1 cellular context compared by ENCODE assay signal in genomic region chr21:33971492-33972013, GRCh38.
TF ChIP-seq lines count a peak whose summit lies in the region.

No MANE protein-coding gene starts in this region.

TF ChIP-seq in HEK293, 187 proteins besides CTCF, POLR2A, EP300 and RAD21 (continued from another document and continues in another):
- TF ChIP-seq ZNF561 (tag by site-specific recombination; IDR thresholded peaks at IDR 0.05; ENCODE audit: borderline replicate concordance) (0 out of 2 replicates have a peak, but pooled peaks have one; percentile 74), MZF1 (tag by site-specific recombination; IDR thresholded peaks at IDR 0.05; ENCODE audit: borderline replicate concordance) (no peak; the same call in 1 of the 2 replicates), ZNF362 (tag by site-specific recombination; IDR thresholded peaks at IDR 0.05) (no peak), ZNF692 (tag by site-specific recombination; IDR thresholded peaks at IDR 0.05) (peak; percentile 67), TRIM28 (IDR thresholded peaks at IDR 0.05; ENCODE audit: borderline replicate concordance, low read length) (peak; percentile 98), ATF2 (tag by site-specific recombination; IDR thresholded peaks at IDR 0.05; ENCODE audit: low read depth) (peak; percentile 84), PRDM10 (tag by site-specific recombination; IDR thresholded peaks at IDR 0.05) (peak; percentile 97), ZNF214 (tag by site-specific recombination; IDR thresholded peaks at IDR 0.05; ENCODE audit: borderline replicate concordance) (no peak), ZNF391 (tag by site-specific recombination; IDR thresholded peaks at IDR 0.05; ENCODE audit: borderline replicate concordance, low read depth) (peak; percentile 95), KLF17 (tag by site-specific recombination; IDR thresholded peaks at IDR 0.05) (0 out of 2 replicates have a peak, but pooled peaks have one; percentile 50), ZNF776 (tag by site-specific recombination; IDR thresholded peaks at IDR 0.05; ENCODE audit: borderline replicate concordance) (no peak), ZBTB8A (tag by site-specific recombination; IDR thresholded peaks at IDR 0.05) (peak; percentile 27; the same call in 1 of the 2 replicates), ZNF521 (tag by site-specific recombination; IDR thresholded peaks at IDR 0.05) (no peak), RBAK (tag by site-specific recombination; IDR thresholded peaks at IDR 0.05) (0 out of 2 replicates have a peak, but pooled peaks have one; percentile 26), ZNF639 (tag by site-specific recombination; IDR thresholded peaks at IDR 0.05) (peak; percentile 98), TSHZ1 (tag by site-specific recombination; IDR thresholded peaks at IDR 0.05; ENCODE audit: borderline replicate concordance) (peak; percentile 97), ZNF426 (tag by site-specific recombination; IDR thresholded peaks at IDR 0.05) (no peak), SP3 (tag by site-specific recombination; IDR thresholded peaks at IDR 0.05) (peak; percentile 36; the same call in 1 of the 2 replicates), ZNF629 (tag by site-specific recombination; IDR thresholded peaks at IDR 0.05) (peak; percentile 95), ZEB2 (tag by site-specific recombination; IDR thresholded peaks at IDR 0.05) (peak; percentile 93), ZNF623 (tag by site-specific recombination; IDR thresholded peaks at IDR 0.05) (no peak), ZNF211 (tag by site-specific recombination; IDR thresholded peaks at IDR 0.05; ENCODE audit: low read depth) (no peak), ZXDB (tag by site-specific recombination; IDR thresholded peaks at IDR 0.05) (peak; percentile 93), ZNF610 (tag by site-specific recombination; IDR thresholded peaks at IDR 0.05; ENCODE audit: borderline replicate concordance) (no peak), ZNF624 (tag by site-specific recombination; IDR thresholded peaks at IDR 0.05) (no peak; the same call in 1 of the 2 replicates), SETDB1 (IDR thresholded peaks at IDR 0.05; ENCODE audit: insufficient read length, low read length) (no peak), ZNF518A (tag by site-specific recombination; conservative IDR thresholded peaks at IDR 0.05; ENCODE audit: low read depth) (peak; percentile 45), ZBTB10 (tag by site-specific recombination; IDR thresholded peaks at IDR 0.05) (no peak), ZNF555 (tag by site-specific recombination; conservative IDR thresholded peaks at IDR 0.05) (no peak), ZNF354C (tag by site-specific recombination; IDR thresholded peaks at IDR 0.05; ENCODE audit: borderline replicate concordance, low read depth) (no peak), ZNF266 (tag by site-specific recombination; IDR thresholded peaks at IDR 0.05; ENCODE audit: low read depth) (no peak), ZNF548 (tag by site-specific recombination; IDR thresholded peaks at IDR 0.05) (no peak), ZNF529 (tag by site-specific recombination; IDR thresholded peaks at IDR 0.05; ENCODE audit: insufficient replicate concordance) (no peak), ZNF768 (tag by site-specific recombination; IDR thresholded peaks at IDR 0.05) (no peak)
